In genomic region chr3:160686955-160687535, GRCh38 we compare ENCODE assay signal across 8 cellular contexts.
DNase-seq lines count a peak whose midpoint lies in the region; ATAC-seq and TF ChIP-seq lines count a peak whose summit lies in the region.

No MANE protein-coding gene starts in this region.

- no peaks in the 10 kb centered on the region for H3K79me2 ChIP-seq in KMS-11 (ENCODE audit: insufficient read depth, low read depth)

- TF ChIP-seq CTCF in KMS-11 (conservative IDR thresholded peaks at IDR 0.05; ENCODE audit: low read depth, low read length), result peak; percentile 82
- TF ChIP-seq CTCF in astrocyte of the spinal cord (IDR thresholded peaks at IDR 0.05; ENCODE audit: low read depth, low read length), result peak; percentile 32

- no peak overlapping the region for H2AFZ ChIP-seq in KMS-11 (ENCODE audit: low read depth)

- H3K27ac ChIP-seq in KMS-11, result no peak overlapping the region

- no peaks in the 10 kb centered on the region for H3K27me3 ChIP-seq in KMS-11 (ENCODE audit: insufficient read depth, low read depth)

- DNase-seq in NCI-H510A treated with DMSO at 0.1 percent for 48 hours (lab: John Stamatoyannopoulos, UW), result peak; percentile 34
- no peak for DNase-seq in NCI-H510A (lab: John Stamatoyannopoulos, UW)
- peak; percentile 33 for DNase-seq in astrocyte of the spinal cord (ENCODE audit: low read depth, low spot score)
- peak; percentile 13 for DNase-seq in pons (ENCODE audit: low spot score)

- H4K20me1 ChIP-seq in KMS-11 (ENCODE audit: insufficient read depth), result no peaks in the 10 kb centered on the region; the same call in 1 of the 2 replicates

- in situ Hi-C loops in astrocyte of the spinal cord (cut with HindIII; ENCODE audit: low sequenced_read_pairs), result no loop called here

- H3K4me3 ChIP-seq in KMS-11 (IDR thresholded peaks at IDR 0.05; ENCODE audit: insufficient read depth, low read depth, low read length) (no peak overlapping the region), astrocyte of the spinal cord (ENCODE audit: low read depth, low read length) (no peak overlapping the region)

- H3K9ac ChIP-seq in KMS-11, result no peak overlapping the region

- no peaks in the 10 kb centered on the region for H3K36me3 ChIP-seq in KMS-11 (ENCODE audit: insufficient read depth)

- no peak overlapping the region for H3K4me2 ChIP-seq in KMS-11

- no peaks in the 10 kb centered on the region for H3K4me1 ChIP-seq in KMS-11 (ENCODE audit: low read depth, poor library complexity, severe bottlenecking)

- ATAC-seq in GM19467 (IDR thresholded peaks at IDR 0.05; ENCODE audit: unreplicated experiment), result no peak
- ATAC-seq in GM21515 (IDR thresholded peaks at IDR 0.05; ENCODE audit: unreplicated experiment), result no peak
- no peak for ATAC-seq in HG03196 (IDR thresholded peaks at IDR 0.05; ENCODE audit: unreplicated experiment)
